1 cellular context compared by ENCODE assay signal in genomic region chr2:107757223-107757622, GRCh38.
TF ChIP-seq lines count a peak whose summit lies in the region.

No MANE protein-coding gene starts in this region.

TF ChIP-seq in HepG2, 621 proteins besides CTCF, POLR2A, EP300 and RAD21:
- TF ChIP-seq POLR2AphosphoS2 (IDR thresholded peaks at IDR 0.05; ENCODE audit: low read depth, low read length): no peak
- TF ChIP-seq, protein P1, sequence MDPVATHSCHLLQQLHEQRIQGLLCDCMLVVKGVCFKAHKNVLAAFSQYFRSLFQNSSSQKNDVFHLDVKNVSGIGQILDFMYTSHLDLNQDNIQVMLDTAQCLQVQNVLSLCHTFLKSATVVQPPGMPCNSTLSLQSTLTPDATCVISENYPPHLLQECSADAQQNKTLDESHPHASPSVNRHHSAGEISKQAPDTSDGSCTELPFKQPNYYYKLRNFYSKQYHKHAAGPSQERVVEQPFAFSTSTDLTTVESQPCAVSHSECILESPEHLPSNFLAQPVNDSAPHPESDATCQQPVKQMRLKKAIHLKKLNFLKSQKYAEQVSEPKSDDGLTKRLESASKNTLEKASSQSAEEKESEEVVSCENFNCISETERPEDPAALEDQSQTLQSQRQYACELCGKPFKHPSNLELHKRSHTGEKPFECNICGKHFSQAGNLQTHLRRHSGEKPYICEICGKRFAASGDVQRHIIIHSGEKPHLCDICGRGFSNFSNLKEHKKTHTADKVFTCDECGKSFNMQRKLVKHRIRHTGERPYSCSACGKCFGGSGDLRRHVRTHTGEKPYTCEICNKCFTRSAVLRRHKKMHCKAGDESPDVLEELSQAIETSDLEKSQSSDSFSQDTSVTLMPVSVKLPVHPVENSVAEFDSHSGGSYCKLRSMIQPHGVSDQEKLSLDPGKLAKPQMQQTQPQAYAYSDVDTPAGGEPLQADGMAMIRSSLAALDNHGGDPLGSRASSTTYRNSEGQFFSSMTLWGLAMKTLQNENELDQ (CRISPR knock-in tag; IDR thresholded peaks at IDR 0.05; ENCODE audit: borderline replicate concordance): no peak
- TF ChIP-seq ZNF329 (CRISPR knock-in tag; IDR thresholded peaks at IDR 0.05; ENCODE audit: low read depth): no peak
- TF ChIP-seq ZNF234 (CRISPR knock-in tag; conservative IDR thresholded peaks at IDR 0.05): no peak
- no peak for TF ChIP-seq ZFYVE20 (CRISPR knock-in tag; IDR thresholded peaks at IDR 0.05; ENCODE audit: borderline replicate concordance, low read depth)
- TF ChIP-seq SALL1 (CRISPR knock-in tag; IDR thresholded peaks at IDR 0.05): no peak
- TF ChIP-seq ATF7 (IDR thresholded peaks at IDR 0.05): peak; percentile 96
- no peak for TF ChIP-seq ATF7 (CRISPR knock-in tag; IDR thresholded peaks at IDR 0.05)
- no peak for TF ChIP-seq SRF (IDR thresholded peaks at IDR 0.05; ENCODE audit: low read depth, low read length)
- no peak for TF ChIP-seq HOXA3 (CRISPR knock-in tag; IDR thresholded peaks at IDR 0.05)
- TF ChIP-seq ZFX (CRISPR knock-in tag; IDR thresholded peaks at IDR 0.05; ENCODE audit: low read depth): no peak
- no peak for TF ChIP-seq KLF6 (CRISPR knock-in tag; IDR thresholded peaks at IDR 0.05)
- peak; percentile 98 for TF ChIP-seq CREB1 (IDR thresholded peaks at IDR 0.05)
- TF ChIP-seq CREB1 (CRISPR knock-in tag; IDR thresholded peaks at IDR 0.05): no peak
- no peak for TF ChIP-seq ZNF563 (CRISPR knock-in tag; IDR thresholded peaks at IDR 0.05)
